Comparison of ENCODE assay signal across 25 cellular contexts in the genomic region with DNA sequence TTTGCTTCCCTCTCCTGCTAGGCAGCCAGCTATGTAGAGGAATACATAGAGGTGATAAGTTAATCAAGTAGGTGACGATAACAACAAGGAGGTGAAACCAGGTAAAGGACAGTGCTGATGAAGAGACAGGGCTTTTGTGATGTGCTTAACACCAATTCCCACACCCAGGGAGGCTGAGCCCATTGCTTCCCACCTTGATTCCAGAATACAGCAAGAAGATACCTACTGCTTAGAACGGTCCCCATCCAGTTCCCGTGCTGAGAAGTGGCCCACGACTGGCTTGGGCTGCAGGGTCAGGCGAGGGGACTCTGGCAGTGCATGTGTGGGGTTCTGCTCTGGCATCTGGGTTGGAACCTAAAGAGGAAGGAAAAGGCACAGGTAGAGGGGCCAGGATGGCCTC. TPM values are rescaled to one million over a fixed set of nuclear protein-coding genes. Genes with fewer than 3 reads are reported as not detected.
DNase-seq lines count a peak whose midpoint lies in the region; ATAC-seq, FAIRE-seq and TF ChIP-seq lines count a peak whose summit lies in the region.
"Had no signal": no experiment of that assay in that cellular context is flagged by ENCODE, and none has a peak within 500 bp of the region (broad histone marks: within the 10 kb centered on the region; RNA-seq: fewer than 3 reads in every experiment).

No MANE protein-coding gene starts in this region.

- no peaks in the 10 kb centered on the region for H3K36me3 ChIP-seq in kidney (ENCODE audit: control insufficient read depth in 1 of 2, insufficient read depth in 2 of 2, low read length in 2 of 2)

- no peak for TF ChIP-seq CTCF in kidney (IDR thresholded peaks at IDR 0.05; ENCODE audit: borderline replicate concordance, extremely low read depth, insufficient read depth)
- no peak for TF ChIP-seq CTCF in CD4-positive, alpha-beta T cell (IDR thresholded peaks at IDR 0.05)

- no peaks in the 10 kb centered on the region for H3K9me3 ChIP-seq in kidney (ENCODE audit: control insufficient read depth in 1 of 2, low read length in 2 of 2)
- H3K9me3 ChIP-seq in CD4-positive, alpha-beta T cell (ENCODE audit: control insufficient read depth, low read length): no peaks in the 10 kb centered on the region
- H3K9me3 ChIP-seq: BE2C, Caco-2, HAP-1 had no signal

- FAIRE-seq in HTR-8/SVneo (lab: Jason Lieb, UNC) (peak; percentile 79), kidney (lab: Jason Lieb, UNC) (no peak)
- FAIRE-seq: GM19239 had no signal

- no peaks in the 10 kb centered on the region for H3K27me3 ChIP-seq in CD4-positive, alpha-beta T cell (ENCODE audit: control insufficient read depth, insufficient read depth, low read length)
- H3K27me3 ChIP-seq: BE2C had no signal

- no peak overlapping the region for H3K4me3 ChIP-seq in kidney (ENCODE audit: low read length in 2 of 2)
- H3K4me3 ChIP-seq: HAP-1, PC-9 had no signal

- CTCF ChIA-PET in CD4-positive, alpha-beta T cell (lab: Charles Lee): no interaction called here

- no peaks in the 10 kb centered on the region for H3K27me3 Mint-ChIP-seq in stimulated activated naive B cell treated with anti-CD40 and anti-IgM and Interleukin-4, amounts not matched to agents 10 μg/mL and 1 μg/mL and 100 μg/mL, for 72 hours
- no peaks in the 10 kb centered on the region for H3K27me3 Mint-ChIP-seq in CD4-positive, alpha-beta T cell
- H3K27me3 Mint-ChIP-seq: CD4-positive, CD25-positive, alpha-beta regulatory T cell had no signal

- no peaks in the 10 kb centered on the region for H3K9me3 Mint-ChIP-seq in stimulated activated naive B cell treated with anti-CD40 and anti-IgM and Interleukin-4, amounts not matched to agents 10 μg/mL and 1 μg/mL and 100 μg/mL, for 72 hours
- no peaks in the 10 kb centered on the region for H3K9me3 Mint-ChIP-seq in CD4-positive, alpha-beta T cell
- H3K9me3 Mint-ChIP-seq: CD4-positive, CD25-positive, alpha-beta regulatory T cell had no signal

- no peaks in the 10 kb centered on the region for H3K4me1 Mint-ChIP-seq in stimulated activated naive B cell treated with anti-CD40 and anti-IgM and Interleukin-4, amounts not matched to agents 10 μg/mL and 1 μg/mL and 100 μg/mL, for 72 hours
- no peaks in the 10 kb centered on the region for H3K4me1 Mint-ChIP-seq in CD4-positive, alpha-beta T cell (ENCODE audit: low read depth)

- no peak overlapping the region for H3K9ac ChIP-seq in kidney (ENCODE audit: low read length in 2 of 2)

- peak overlapping the region; percentile 14 for H3K27ac Mint-ChIP-seq in stimulated activated naive B cell treated with anti-CD40 and anti-IgM and Interleukin-4, amounts not matched to agents 10 μg/mL and 1 μg/mL and 100 μg/mL, for 72 hours
- H3K27ac Mint-ChIP-seq in CD4-positive, alpha-beta T cell: no peak overlapping the region

- POLR2A ChIA-PET in CD4-positive, alpha-beta T cell (lab: Charles Lee): no interaction called here

- H3K36me3 Mint-ChIP-seq in stimulated activated naive B cell treated with anti-CD40 and anti-IgM and Interleukin-4, amounts not matched to agents 10 μg/mL and 1 μg/mL and 100 μg/mL, for 72 hours: no peaks in the 10 kb centered on the region
- no peaks in the 10 kb centered on the region for H3K36me3 Mint-ChIP-seq in CD4-positive, alpha-beta T cell (ENCODE audit: low read depth)
- H3K36me3 Mint-ChIP-seq: CD4-positive, CD25-positive, alpha-beta regulatory T cell had no signal

- ATAC-seq in stimulated activated naive B cell treated with anti-CD40 and anti-IgM and Interleukin-4, amounts not matched to agents 10 μg/mL and 1 μg/mL and 100 μg/mL, for 72 hours (replicated peaks): no peak
- no peak for ATAC-seq in CD4-positive, alpha-beta T cell (ENCODE audit: poor library complexity)

- peak; percentile 34 for DNase-seq in activated effector memory CD4-positive, alpha-beta T cell treated with anti-CD3 and anti-CD28 coated beads, Interleukin-2, amount 50 U/mL, for 16 hours
- no peak for DNase-seq in activated effector memory CD4-positive, alpha-beta T cell treated with Interleukin-2 at 50 U/mL for 16 hours
- DNase-seq in HTR-8/SVneo (ENCODE audit: insufficient read length, low spot score) (no peak), kidney (peak; percentile 33), NAMALWA (ENCODE audit: low spot score) (no peak), foreskin melanocyte (no peak)
- DNase-seq in stimulated activated naive B cell treated with anti-CD40 and anti-IgM and Interleukin-4, amounts not matched to agents 10 μg/mL and 1 μg/mL and 100 μg/mL, for 72 hours: no peak
- DNase-seq in CD4-positive, alpha-beta T cell: no peak
- DNase-seq: CD4-positive, CD25-positive, alpha-beta regulatory T cell; DMS153; GF-D8; IMR-90; NCI-H1048; NCI-H1436; NCI-H2029; NCI-H2171; NCI-H526; PC-9 had no signal

- no peaks in the 10 kb centered on the region for H3K4me1 ChIP-seq in kidney (ENCODE audit: control insufficient read depth in 1 of 2, insufficient read depth in 1 of 2, low read depth in 1 of 2, low read length in 2 of 2)
- H3K4me1 ChIP-seq: Caco-2, HAP-1 had no signal

- intact Hi-C loops in kidney (cut with DNase I): no loop called here
- intact Hi-C loops in CD4-positive, alpha-beta T cell (cut with DNase I, micrococcal nuclease): no loop called here

- H3K4me3 Mint-ChIP-seq in stimulated activated naive B cell treated with anti-CD40 and anti-IgM and Interleukin-4, amounts not matched to agents 10 μg/mL and 1 μg/mL and 100 μg/mL, for 72 hours: no peak overlapping the region
- H3K4me3 Mint-ChIP-seq in CD4-positive, alpha-beta T cell: no peak overlapping the region
- H3K4me3 Mint-ChIP-seq: CD4-positive, CD25-positive, alpha-beta regulatory T cell had no signal

- H3K27ac ChIP-seq in kidney (ENCODE audit: low read depth in 2 of 2, low read length in 2 of 2): no peak overlapping the region
- H3K27ac ChIP-seq in CD4-positive, alpha-beta T cell (ENCODE audit: low read depth, low read length): no peak overlapping the region
- H3K27ac ChIP-seq: HL-60, PC-9 had no signal

RNA-seq across cellular contexts. Expression of a gene that starts 16.1 kb away (rescaled TPM):
- total RNA-seq in kidney: 1.4 TPM
- 2.3 TPM for polyA plus RNA-seq in kidney (ENCODE audit: insufficient read depth, low read depth, low replicate concordance)
- not detected for total RNA-seq in CD4-positive, alpha-beta T cell
- total RNA-seq: A172; Caco-2; CD4-positive, CD25-positive, alpha-beta regulatory T cell; M059J; PC-9 had no signal
- polyA plus RNA-seq: CD4-positive, CD25-positive, alpha-beta regulatory T cell had no signal

RNA-seq across cellular contexts. Expression of a gene that starts 16.2 kb away (rescaled TPM):
- 0.44 TPM for total RNA-seq in kidney
- not detected for polyA plus RNA-seq in kidney (ENCODE audit: insufficient read depth, low read depth, low replicate concordance)
- total RNA-seq in CD4-positive, alpha-beta T cell: under 1 TPM; 0.05 to 0.08 TPM

RNA-seq across cellular contexts. Expression of a gene that starts 32.1 kb away (rescaled TPM):
- total RNA-seq in kidney: 98.4 TPM
- 37.9 TPM for polyA plus RNA-seq in kidney (ENCODE audit: insufficient read depth, low read depth, low replicate concordance)
- total RNA-seq in CD4-positive, alpha-beta T cell: 100 to 1,000 TPM; 105 to 112 TPM

RNA-seq across cellular contexts. Expression of a gene that starts 36.7 kb away (rescaled TPM):
- 0.76 TPM for total RNA-seq in kidney
- polyA plus RNA-seq in kidney (ENCODE audit: insufficient read depth, low read depth, low replicate concordance): 25.4 TPM
- total RNA-seq in CD4-positive, alpha-beta T cell: not detected
- total RNA-seq: CD4-positive, CD25-positive, alpha-beta regulatory T cell had no signal
- polyA plus RNA-seq: CD4-positive, CD25-positive, alpha-beta regulatory T cell had no signal

Comparison
In these comparisons a context has a peak if more than half of its experiments do, and no peak if none do; other contexts are left out.
1. DNase-seq: peak in activated effector memory CD4-positive, alpha-beta T cell treated with anti-CD3 and anti-CD28 coated beads, Interleukin-2, amount 50 U/mL, for 16 hours (single experiment) and kidney (single experiment); none in activated effector memory CD4-positive, alpha-beta T cell treated with Interleukin-2 at 50 U/mL for 16 hours (single experiment), HTR-8/SVneo (single experiment), stimulated activated naive B cell treated with anti-CD40 and anti-IgM and Interleukin-4, amounts not matched to agents 10 μg/mL and 1 μg/mL and 100 μg/mL, for 72 hours (single experiment), CD4-positive, alpha-beta T cell (0 of 10), NAMALWA (single experiment) and foreskin melanocyte (single experiment).